3 cellular contexts compared by ENCODE assay signal in genomic region chr20:23574977-23575376, GRCh38.
TF ChIP-seq lines count a peak whose summit lies in the region.

No MANE protein-coding gene starts in this region.

TF ChIP-seq in HepG2, 621 proteins besides CTCF, POLR2A, EP300 and RAD21 (continues in another document):
- TF ChIP-seq CREB1 (IDR thresholded peaks at IDR 0.05), result no peak
- TF ChIP-seq CREB1 (CRISPR knock-in tag; IDR thresholded peaks at IDR 0.05), result no peak
- no peak for TF ChIP-seq YEATS4 (CRISPR knock-in tag; IDR thresholded peaks at IDR 0.05; ENCODE audit: borderline replicate concordance)
- TF ChIP-seq SRSF1 (optimal IDR thresholded peaks at IDR 0.05; ENCODE audit: low read depth, low read length), result no peak
- peak; percentile 61 to 71 for TF ChIP-seq MAFK (conservative IDR thresholded peaks at IDR 0.05 in 1 of 2, IDR thresholded peaks at IDR 0.05 in 1 of 2; ENCODE audit: low read length in 2 of 2)
- no peak for TF ChIP-seq FUBP1 (CRISPR knock-in tag; IDR thresholded peaks at IDR 0.05; ENCODE audit: borderline replicate concordance)
- TF ChIP-seq MAFF (IDR thresholded peaks at IDR 0.05; ENCODE audit: low read depth, low read length), result peak; percentile 55; the same call in 1 of the 2 replicates
- no peak for TF ChIP-seq NONO (IDR thresholded peaks at IDR 0.05)
- no peak for TF ChIP-seq NONO (CRISPR knock-in tag; conservative IDR thresholded peaks at IDR 0.05)
- no peak for TF ChIP-seq HES4 (CRISPR knock-in tag; IDR thresholded peaks at IDR 0.05; ENCODE audit: borderline replicate concordance)
- TF ChIP-seq GMEB2 (CRISPR knock-in tag; IDR thresholded peaks at IDR 0.05; ENCODE audit: low read depth), result no peak
- TF ChIP-seq ZNF44 (CRISPR knock-in tag; IDR thresholded peaks at IDR 0.05), result no peak
- TF ChIP-seq DZIP1 (CRISPR knock-in tag; IDR thresholded peaks at IDR 0.05), result no peak
- TF ChIP-seq TARDBP (CRISPR knock-in tag; IDR thresholded peaks at IDR 0.05), result no peak

TF ChIP-seq in A549, 52 proteins besides CTCF, POLR2A, EP300 and RAD21:
- TF ChIP-seq MAFK (IDR thresholded peaks at IDR 0.05; ENCODE audit: partially characterized antibody) (peak; percentile 55), RARB (CRISPR knock-in tag; IDR thresholded peaks at IDR 0.05) (no peak)

TF ChIP-seq in K562, 482 proteins besides CTCF, POLR2A, EP300 and RAD21:
- TF ChIP-seq ZNF316 (IDR thresholded peaks at IDR 0.05) (0 out of 2 replicates have a peak, but pooled peaks have one; percentile 10), HDAC2 (IDR thresholded peaks at IDR 0.05) (no peak)
